ENCODE assay signal across 8 cellular contexts in the genomic region with DNA sequence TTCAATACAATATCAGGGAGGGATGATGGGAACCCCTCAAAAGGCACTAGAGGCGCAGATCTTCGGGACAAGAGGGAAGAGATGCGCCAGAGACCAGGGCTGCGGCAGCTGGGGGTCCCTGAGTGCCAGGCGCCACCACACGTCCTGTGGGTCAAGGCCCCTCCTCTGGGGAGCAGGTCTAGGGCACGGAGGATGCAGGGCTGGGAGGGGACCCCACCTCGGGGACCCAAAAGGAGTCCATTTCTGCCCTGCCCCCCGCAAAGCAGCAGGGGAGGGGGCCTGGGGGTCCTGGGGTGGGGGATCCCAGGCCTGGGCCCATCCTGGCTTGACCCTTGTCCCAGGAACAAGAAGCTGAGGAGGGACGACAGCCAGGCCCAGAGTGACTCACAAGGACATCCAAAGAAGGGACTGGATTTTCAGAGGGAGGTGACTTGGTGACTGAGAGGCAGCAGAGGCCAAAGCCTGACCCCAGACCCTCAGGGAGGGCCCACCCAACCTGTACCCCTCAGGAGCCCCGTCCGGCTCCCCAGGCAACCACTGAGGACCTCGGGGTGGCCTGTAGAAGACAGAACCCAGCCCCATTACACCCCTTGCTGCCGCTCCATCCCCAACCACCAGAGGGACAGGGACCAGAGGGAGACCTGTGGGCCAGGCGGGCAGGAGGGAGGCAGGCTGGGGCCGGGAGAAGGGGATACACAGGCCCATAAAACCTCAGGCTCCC. TPM values are rescaled to one million over a fixed set of nuclear protein-coding genes. Genes with fewer than 3 reads are reported as not detected.
DNase-seq lines count a peak whose midpoint lies in the region; ATAC-seq and TF ChIP-seq lines count a peak whose summit lies in the region.

No MANE protein-coding gene starts in this region.

- no peak overlapping the region for H3K27ac Mint-ChIP-seq in glutamatergic neuron (ENCODE audit: unreplicated experiment)

- in situ Hi-C loops in KBM-7 (cut with MboI; ENCODE audit: low pct_unique_long_range_greater_than_20kb, low sequenced_read_pairs), result no loop called here

- H3K9me3 Mint-ChIP-seq in glutamatergic neuron (ENCODE audit: unreplicated experiment), result peaks cover 4% of the 10 kb centered on the region

- DNase-seq in Daoy (ENCODE audit: low read depth) (peak; percentile 82), KBM-7 (peak; percentile 28), glutamatergic neuron (peak; percentile 75), LoVo (ENCODE audit: low spot score) (no peak), NOMO-1 (lab: John Stamatoyannopoulos, UW; ENCODE audit: unreplicated experiment in 2 of 2) (no peak)
- peak; percentile 68 for DNase-seq in activated CD8-positive, alpha-beta memory T cell treated with anti-CD3 and anti-CD28 coated beads, Interleukin-2, amount 50 U/mL, for 48 hours
- DNase-seq in stimulated activated CD4-positive, alpha-beta T cell treated with anti-CD3 and anti-CD28 coated beads, Interleukin-2, amount 100 ng/mL, for 48 hours, result peak; percentile 19 to 28

- ATAC-seq in HG03460 (IDR thresholded peaks at IDR 0.05; ENCODE audit: unreplicated experiment), result no peak

- peak; percentile 60 for TF ChIP-seq CTCF in glutamatergic neuron (IDR thresholded peaks at IDR 0.05; ENCODE audit: partially characterized antibody, unreplicated experiment)

- no peak overlapping the region for H3K4me3 Mint-ChIP-seq in glutamatergic neuron (ENCODE audit: unreplicated experiment)

- no peaks in the 10 kb centered on the region for H3K4me1 Mint-ChIP-seq in glutamatergic neuron (ENCODE audit: low read depth, unreplicated experiment)

- H3K36me3 Mint-ChIP-seq in glutamatergic neuron (ENCODE audit: unreplicated experiment), result no peaks in the 10 kb centered on the region

- no peaks in the 10 kb centered on the region for H3K27me3 Mint-ChIP-seq in glutamatergic neuron (ENCODE audit: unreplicated experiment)

RNA-seq across cellular contexts. Expression of gene LRSAM1, which starts 54.2 kb away (rescaled TPM):
- 13.4 and 13.5 TPM in 2 replicates for total RNA-seq in Daoy (2014; rRNA removed; shearing (Covaris generic))
- total RNA-seq in glutamatergic neuron (ENCODE audit: unreplicated experiment), result 38.0 TPM

RNA-seq across cellular contexts. Expression of gene RPL12, which starts 54.4 kb away (rescaled TPM):
- total RNA-seq in Daoy (2014; rRNA removed; shearing (Covaris generic)), result 2,254 and 2,503 TPM in 2 replicates
- total RNA-seq in glutamatergic neuron (ENCODE audit: unreplicated experiment), result 475 TPM

Comparison
In these comparisons a context has a peak if more than half of its experiments do, and no peak if none do; other contexts are left out.
1. DNase-seq: peak in Daoy (single experiment), KBM-7 (single experiment), activated CD8-positive, alpha-beta memory T cell treated with anti-CD3 and anti-CD28 coated beads, Interleukin-2, amount 50 U/mL, for 48 hours (single experiment), glutamatergic neuron (single experiment) and stimulated activated CD4-positive, alpha-beta T cell treated with anti-CD3 and anti-CD28 coated beads, Interleukin-2, amount 100 ng/mL, for 48 hours (2 of 2); none in LoVo (single experiment) and NOMO-1 (0 of 2).